In genomic region chr2:45922577-45922988, GRCh38 we compare ENCODE assay signal across 1 cellular context.
TF ChIP-seq lines count a peak whose summit lies in the region.

No MANE protein-coding gene starts in this region.

TF ChIP-seq in SK-N-SH, 30 proteins besides CTCF, POLR2A, EP300 and RAD21 (continued from another document):
- TF ChIP-seq PBX3 (IDR thresholded peaks at IDR 0.05) (no peak), FOSL2 (IDR thresholded peaks at IDR 0.05; ENCODE audit: borderline replicate concordance, low read depth) (peak; percentile 16; the same call in 1 of the 2 replicates), SMC3 (IDR thresholded peaks at IDR 0.05; ENCODE audit: low read depth, low read length) (no peak), MXI1 (IDR thresholded peaks at IDR 0.05; ENCODE audit: low read depth, low read length) (peak; percentile 96), NRF1 (IDR thresholded peaks at IDR 0.05; ENCODE audit: low read depth, low read length) (no peak), RCOR1 (IDR thresholded peaks at IDR 0.05; ENCODE audit: low read length) (peak; percentile 31; the same call in 1 of the 2 replicates), RFX5 (IDR thresholded peaks at IDR 0.05; ENCODE audit: low read length) (peak; percentile 62), ZBTB33 (IDR thresholded peaks at IDR 0.05; ENCODE audit: borderline replicate concordance, low read depth) (no peak), YY1 (IDR thresholded peaks at IDR 0.05; ENCODE audit: low read depth) (no peak), NFIC (IDR thresholded peaks at IDR 0.05; ENCODE audit: borderline replicate concordance) (no peak), TEAD4 (IDR thresholded peaks at IDR 0.05; ENCODE audit: borderline replicate concordance, insufficient read depth) (no peak), TCF12 (IDR thresholded peaks at IDR 0.05) (no peak), JUND (IDR thresholded peaks at IDR 0.05) (no peak), FOXJ3 (CRISPR knock-in tag; IDR thresholded peaks at IDR 0.05) (0 out of 2 replicates have a peak, but pooled peaks have one; percentile 14), POLR2AphosphoS5 (IDR thresholded peaks at IDR 0.05; ENCODE audit: low read depth, low read length) (no peak)
- TF ChIP-seq, protein P1, sequence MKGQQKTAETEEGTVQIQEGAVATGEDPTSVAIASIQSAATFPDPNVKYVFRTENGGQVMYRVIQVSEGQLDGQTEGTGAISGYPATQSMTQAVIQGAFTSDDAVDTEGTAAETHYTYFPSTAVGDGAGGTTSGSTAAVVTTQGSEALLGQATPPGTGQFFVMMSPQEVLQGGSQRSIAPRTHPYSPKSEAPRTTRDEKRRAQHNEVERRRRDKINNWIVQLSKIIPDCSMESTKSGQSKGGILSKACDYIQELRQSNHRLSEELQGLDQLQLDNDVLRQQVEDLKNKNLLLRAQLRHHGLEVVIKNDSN (IDR thresholded peaks at IDR 0.05; ENCODE audit: borderline replicate concordance, low read depth): no peak
- TF ChIP-seq, protein P2, sequence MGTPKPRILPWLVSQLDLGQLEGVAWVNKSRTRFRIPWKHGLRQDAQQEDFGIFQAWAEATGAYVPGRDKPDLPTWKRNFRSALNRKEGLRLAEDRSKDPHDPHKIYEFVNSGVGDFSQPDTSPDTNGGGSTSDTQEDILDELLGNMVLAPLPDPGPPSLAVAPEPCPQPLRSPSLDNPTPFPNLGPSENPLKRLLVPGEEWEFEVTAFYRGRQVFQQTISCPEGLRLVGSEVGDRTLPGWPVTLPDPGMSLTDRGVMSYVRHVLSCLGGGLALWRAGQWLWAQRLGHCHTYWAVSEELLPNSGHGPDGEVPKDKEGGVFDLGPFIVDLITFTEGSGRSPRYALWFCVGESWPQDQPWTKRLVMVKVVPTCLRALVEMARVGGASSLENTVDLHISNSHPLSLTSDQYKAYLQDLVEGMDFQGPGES (IDR thresholded peaks at IDR 0.05; ENCODE audit: low read depth, low read length): no peak
- TF ChIP-seq, protein P3, sequence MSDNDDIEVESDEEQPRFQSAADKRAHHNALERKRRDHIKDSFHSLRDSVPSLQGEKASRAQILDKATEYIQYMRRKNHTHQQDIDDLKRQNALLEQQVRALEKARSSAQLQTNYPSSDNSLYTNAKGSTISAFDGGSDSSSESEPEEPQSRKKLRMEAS (IDR thresholded peaks at IDR 0.05; ENCODE audit: low read depth): no peak
